ENCODE assay signal across 9 cellular contexts in genomic region chr20:57352305-57352704, GRCh38. TPM values are rescaled to one million over a fixed set of nuclear protein-coding genes. Genes with fewer than 3 reads are reported as not detected.
DNase-seq lines count a peak whose midpoint lies in the region; ATAC-seq and TF ChIP-seq lines count a peak whose summit lies in the region.
"Had no signal": no experiment of that assay in that cellular context is flagged by ENCODE, and none has a peak within 500 bp of the region (broad histone marks: within the 10 kb centered on the region; RNA-seq: fewer than 3 reads in every experiment).

No MANE protein-coding gene starts in this region.

- H3K9me3 Mint-ChIP-seq in T-cell = no peaks in the 10 kb centered on the region

- peaks cover 49% of the 10 kb centered on the region for H3K79me2 ChIP-seq in SK-N-SH (ENCODE audit: insufficient read depth)

- H3K4me1 ChIP-seq in SK-N-SH (ENCODE audit: control insufficient read depth in 1 of 2, insufficient read depth in 2 of 2, low read depth in 1 of 2, low read length in 1 of 2) (peaks cover 0 to 13% of the 10 kb centered on the region in 2 experiments; a peak in 2 of 4 replicates), esophagus squamous epithelium (peaks cover 5 to 22% (median 7%) of the 10 kb centered on the region in 3 donors)

- H3K4me3 Mint-ChIP-seq in T-cell = peak overlapping the region; percentile 85 to 89 (median 87)

- H4K20me1 ChIP-seq in SK-N-SH (ENCODE audit: insufficient read depth) = peaks cover 11% of the 10 kb centered on the region

- peak overlapping the region; percentile 87 for H3K4me2 ChIP-seq in SK-N-SH

- H3K27ac ChIP-seq in SK-N-SH (ENCODE audit: low read depth in 2 of 2, low read length in 1 of 2) (no peak overlapping the region), esophagus squamous epithelium (peak overlapping the region in 2 of 4 donors; percentile 94)

- POLR2A ChIA-PET in SK-N-SH (lab: Yijun Ruan, JAX) = no interaction called here
- POLR2A ChIA-PET in T-cell (lab: Charles Lee) = no interaction called here

- intact Hi-C loops in esophagus squamous epithelium (cut with DNase I) = no loop called here

- no peak overlapping the region for H2AFZ ChIP-seq in SK-N-SH (ENCODE audit: low read depth)

- H3K9ac ChIP-seq in SK-N-SH = peak overlapping the region; percentile 96

- H3K36me3 Mint-ChIP-seq in T-cell = peaks cover 27% of the 10 kb centered on the region

- H3K4me3 ChIP-seq in SK-N-SH (ENCODE audit: low read depth in 2 of 2, low read length in 1 of 2) (peak overlapping the region; percentile 90 to 100), esophagus squamous epithelium (peak overlapping the region in 3 of 4 donors; percentile 82 to 93 (median 87)), skeletal muscle cell (ENCODE audit: low read depth, low read length) (peak overlapping the region; percentile 82)

- CTCF ChIA-PET in SK-N-SH (lab: Yijun Ruan, JAX) (interaction anchor here (1.0 to 1.7 kb wide), 2 partner anchors 18 to 146 kb away, joined by 3 to 4 read pairs; no protein-coding TSS in a partner anchor), T-cell (lab: Charles Lee) (interaction anchor here in 1 of 2 donors (0.6 kb wide), 1 partner anchor 802 kb away, joined by 7 read pairs; no protein-coding TSS in a partner anchor)

- H3K4me1 Mint-ChIP-seq in T-cell = peaks cover 27 to 33% (median 29%) of the 10 kb centered on the region in 3 donors

- ATAC-seq in SK-N-SH treated with all-trans-retinoic acid at 6 μM for 48 hours (no peak), T-cell (replicated peaks in 1 of 4) (no peak), GM18861 (IDR thresholded peaks at IDR 0.05; ENCODE audit: unreplicated experiment) (no peak)

- H3K9me2 ChIP-seq in SK-N-SH = no peaks in the 10 kb centered on the region

- TF ChIP-seq POLR2A in esophagus squamous epithelium (IDR thresholded peaks at IDR 0.05) = no peak

- H3K36me3 ChIP-seq in SK-N-SH (replicated peaks in 1 of 2; ENCODE audit: control insufficient read depth in 1 of 2, insufficient read depth in 2 of 2, low read length in 1 of 2) (peaks cover 0 to 36% of the 10 kb centered on the region in 2 experiments), esophagus squamous epithelium (peaks cover 0 to 13% (median 0%) of the 10 kb centered on the region in 3 donors)

- H3K9me3 ChIP-seq in SK-N-SH = no peaks in the 10 kb centered on the region
- H3K9me3 ChIP-seq in esophagus squamous epithelium = no peaks in the 10 kb centered on the region

- H3F3A ChIP-seq in SK-N-SH (replicated peaks; ENCODE audit: insufficient read depth) = peaks cover 14% of the 10 kb centered on the region

- DNase-seq in SK-N-SH = no peak
- no peak for DNase-seq in T-cell
- no peak for DNase-seq in esophagus squamous epithelium (lab: John Stamatoyannopoulos, UW)
- DNase-seq in skeletal muscle cell (ENCODE audit: low read depth) = no peak
- no peak for DNase-seq in SIG-M5 (lab: John Stamatoyannopoulos, UW)
- DNase-seq in LoVo (ENCODE audit: low spot score) = no peak
- DNase-seq: activated effector memory CD4-positive, alpha-beta T cell treated with anti-CD3 and anti-CD28 coated beads, Interleukin-2, amount 50 U/mL, for 16 hours had no signal

- TF ChIP-seq EP300 in SK-N-SH (IDR thresholded peaks at IDR 0.05; ENCODE audit: borderline replicate concordance in 1 of 2, low read depth in 1 of 2, low read length in 1 of 2) = no peak

- peak overlapping the region in 1 of 2 donors; percentile 27 for H3K27ac Mint-ChIP-seq in T-cell

- TF ChIP-seq RAD21 in SK-N-SH (IDR thresholded peaks at IDR 0.05; ENCODE audit: low read length) = no peak

- H3K27me3 ChIP-seq in SK-N-SH (ENCODE audit: insufficient read depth) = no peaks in the 10 kb centered on the region
- H3K27me3 ChIP-seq in esophagus squamous epithelium = peaks cover 0 to 12% (median 0%) of the 10 kb centered on the region in 4 donors

- WGBS in SK-N-SH (ENCODE audit: low lambda C conversion rate) = 59% methylated on average over 5 of the region's 6 CpGs
- 42 to 66% methylated on average over 6 of the region's 6 CpGs for WGBS in esophagus squamous epithelium, 2 donors

- TF ChIP-seq CTCF in SK-N-SH (IDR thresholded peaks at IDR 0.05) (no peak), esophagus squamous epithelium (IDR thresholded peaks at IDR 0.05) (no peak)

- peaks cover 3 to 11% of the 10 kb centered on the region in 2 donors for H3K27me3 Mint-ChIP-seq in T-cell

TF ChIP-seq in SK-N-SH, 30 proteins besides CTCF, POLR2A, EP300 and RAD21 (continues in another document):
- TF ChIP-seq USF1 (IDR thresholded peaks at IDR 0.05; ENCODE audit: borderline replicate concordance, low read depth) = no peak
- TF ChIP-seq MAX (IDR thresholded peaks at IDR 0.05; ENCODE audit: low read depth) = no peak
- no peak for TF ChIP-seq ELF1 (IDR thresholded peaks at IDR 0.05)

TF ChIP-seq in SK-N-SH treated with all-trans-retinoic acid at 6 μM for 48 hours, 23 proteins besides CTCF, POLR2A, EP300 and RAD21 (continues in another document):
- TF ChIP-seq OSR1 (CRISPR knock-in tag; IDR thresholded peaks at IDR 0.05) (no peak), GLIS3 (CRISPR knock-in tag; IDR thresholded peaks at IDR 0.05) (no peak), CREB5 (CRISPR knock-in tag; IDR thresholded peaks at IDR 0.05; ENCODE audit: low read depth) (no peak), RARB (CRISPR knock-in tag; IDR thresholded peaks at IDR 0.05) (no peak), ZNF565 (CRISPR knock-in tag; conservative IDR thresholded peaks at IDR 0.05; ENCODE audit: low read depth) (no peak), PATZ1 (CRISPR knock-in tag; IDR thresholded peaks at IDR 0.05; ENCODE audit: borderline replicate concordance) (no peak), ZFP3 (CRISPR knock-in tag; IDR thresholded peaks at IDR 0.05) (no peak), ZNF70 (CRISPR knock-in tag; IDR thresholded peaks at IDR 0.05) (no peak), ZNF8 (CRISPR knock-in tag; IDR thresholded peaks at IDR 0.05) (no peak), POU6F1 (CRISPR knock-in tag; IDR thresholded peaks at IDR 0.05; ENCODE audit: borderline replicate concordance, low read depth) (no peak), PPARA (CRISPR knock-in tag; IDR thresholded peaks at IDR 0.05; ENCODE audit: borderline replicate concordance) (no peak)

RNA-seq across cellular contexts. Expression of gene RAE1, which starts 1.2 kb away (rescaled TPM):
- polyA plus RNA-seq in SK-N-SH (2012; rRNA removed) = 57.5 and 82.4 TPM in 2 replicates
- 69.1 and 85.4 TPM in 2 replicates for polyA plus RNA-seq in SK-N-SH (2012; cell fraction: cytosol; rRNA removed)
- 94.1 and 101 TPM in 2 replicates for polyA plus RNA-seq in SK-N-SH (2012; cell fraction: nucleus; rRNA removed)
- 10 to 100 TPM; 29.0 to 41.1 (median 29.4) TPM for total RNA-seq in T-cell
- 10 to 100 TPM; 24.4 to 42.7 (median 28.3) TPM for total RNA-seq in esophagus squamous epithelium

RNA-seq across cellular contexts. Expression of gene SPO11, which starts 22.7 kb away (rescaled TPM):
- not detected in 2 replicates for polyA plus RNA-seq in SK-N-SH (2012; rRNA removed)
- not detected in 2 replicates for polyA plus RNA-seq in SK-N-SH (2012; cell fraction: cytosol; rRNA removed)
- polyA plus RNA-seq in SK-N-SH (2012; cell fraction: nucleus; rRNA removed) = not detected in 2 replicates
- not detected for total RNA-seq in T-cell
- not detected for total RNA-seq in esophagus squamous epithelium

RNA-seq across cellular contexts. Expression of gene RBM38, which starts 38.9 kb away (rescaled TPM):
- polyA plus RNA-seq in SK-N-SH (2012; rRNA removed) = 8.8 and 11.5 TPM in 2 replicates
- 6.7 and 10.6 TPM in 2 replicates for polyA plus RNA-seq in SK-N-SH (2012; cell fraction: cytosol; rRNA removed)
- polyA plus RNA-seq in SK-N-SH (2012; cell fraction: nucleus; rRNA removed) = 8.7 and 11.0 TPM in 2 replicates
- total RNA-seq in T-cell = 100 to 1,000 TPM; 111 to 271 (median 124) TPM
- 10 to 100 TPM in 3 of 4 donors, 1 to 10 TPM in 1; 9.1 to 21.0 (median 13.3) TPM for total RNA-seq in esophagus squamous epithelium

Comparison
In these comparisons a context has a peak if more than half of its experiments do, and no peak if none do; other contexts are left out.
1. RNA of gene RBM38, which starts 38.9 kb away (total RNA-seq): 111 to 271 TPM in T-cell; 9.1 to 21.0 TPM in esophagus squamous epithelium; every median in the first group is over 4 times any median in the second.
2. Peak in every context shown above with its lines, with median percentiles within 50 percentile points of each other: H3K4me3 ChIP-seq.